ENCODE assay signal across 8 cellular contexts in genomic region chr11:65078151-65078550, GRCh38. TPM values are rescaled to one million over a fixed set of nuclear protein-coding genes. Genes with fewer than 3 reads are reported as not detected.
A peak's percentile ranks its signal among the peaks of the same experiment; 100 is the strongest.
DNase-seq lines count a peak whose midpoint lies in the region; ATAC-seq and TF ChIP-seq lines count a peak whose summit lies in the region.

No MANE protein-coding gene starts in this region.

- H3K27me3 ChIP-seq in HL-60 (ENCODE audit: insufficient read depth, poor library complexity, severe bottlenecking), result no peaks in the 10 kb centered on the region

- no peak overlapping the region for H3K4me3 Mint-ChIP-seq in T-cell

- H3K4me3 ChIP-seq in HL-60 (replicated peaks; ENCODE audit: insufficient read depth, low read length) (no peak overlapping the region), astrocyte of the cerebellum (ENCODE audit: low read depth, low read length) (no peak overlapping the region)

- POLR2A ChIA-PET in T-cell (lab: Charles Lee), result no interaction called here

- peaks cover 6 to 16% (median 14%) of the 10 kb centered on the region in 3 donors for H3K4me1 Mint-ChIP-seq in T-cell

- in situ Hi-C loops in astrocyte of the cerebellum (cut with HindIII; ENCODE audit: low sequenced_read_pairs), result no loop called here

- H3K9me3 Mint-ChIP-seq in T-cell, result no peaks in the 10 kb centered on the region

- CTCF ChIA-PET in T-cell (lab: Charles Lee), result no interaction called here

- no peak overlapping the region for H3K27ac ChIP-seq in HL-60 (replicated peaks)

- ATAC-seq in T-cell (replicated peaks in 1 of 4) (peak; percentile 91 to 99 (median 98)), left lobe of liver (peak; percentile 97), HG03159 (IDR thresholded peaks at IDR 0.05; ENCODE audit: unreplicated experiment) (no peak)

- H3K27ac Mint-ChIP-seq in T-cell, result peak overlapping the region; percentile 71 to 81

- TF ChIP-seq CTCF in HL-60 (IDR thresholded peaks at IDR 0.05; ENCODE audit: insufficient read depth, low read length), result peak; percentile 82
- peak; percentile 65 for TF ChIP-seq CTCF in astrocyte of the cerebellum (IDR thresholded peaks at IDR 0.05; ENCODE audit: low read depth, low read length, missing control alignments)

- DNase-seq in DMS153 (lab: John Stamatoyannopoulos, UW) (peak; percentile 13), HL-60 (ENCODE audit: low read depth in 1 of 2, low spot score in 1 of 2) (peak; percentile 46 to 59), T-cell (peak; percentile 35 to 78 (median 66)), astrocyte of the cerebellum (ENCODE audit: low read depth) (no peak), left lobe of liver (ENCODE audit: low spot score) (peak; percentile 67), posterior vena cava (ENCODE audit: low spot score) (no peak)
- DNase-seq in stimulated activated CD8-positive, alpha-beta memory T cell treated with anti-CD3 and anti-CD28 coated beads, Interleukin-4, amount 100 ng/mL, for 1 hour (ENCODE audit: low read depth in 2 of 2, low spot score in 1 of 2), result peak; percentile 44 to 46

- intact Hi-C loops in posterior vena cava (cut with DNase I), result no loop called here

- H3K36me3 Mint-ChIP-seq in T-cell, result no peaks in the 10 kb centered on the region

- no peaks in the 10 kb centered on the region for H3K27me3 Mint-ChIP-seq in T-cell

RNA-seq across cellular contexts. Expression of gene CDCA5, which starts 5.7 kb away (rescaled TPM):
- total RNA-seq in T-cell (1 to 10 TPM; 1.2 to 4.2 (median 1.7) TPM), left lobe of liver (0.75 TPM), posterior vena cava (1 to 10 TPM in 1 of 2 donors, under 1 TPM in 1; 0.67 to 1.6 TPM)

RNA-seq across cellular contexts. Expression of gene ZFPL1, which starts 5.9 kb away (rescaled TPM):
- total RNA-seq in T-cell, result 10 to 100 TPM; 36.5 to 51.8 (median 43.7) TPM
- 18.4 TPM for total RNA-seq in left lobe of liver
- 10 to 100 TPM; 26.9 to 27.6 TPM for total RNA-seq in posterior vena cava

RNA-seq across cellular contexts. Expression of gene VPS51, which starts 17.9 kb away (rescaled TPM):
- total RNA-seq in T-cell (100 to 1,000 TPM; 210 to 303 (median 263) TPM), left lobe of liver (55.1 TPM), posterior vena cava (100 to 1,000 TPM; 103 to 107 TPM)

RNA-seq across cellular contexts. Expression of gene NAALADL1, which starts 19.8 kb away (rescaled TPM):
- total RNA-seq in T-cell (10 to 100 TPM; 10.2 to 30.1 (median 26.1) TPM), left lobe of liver (0.78 TPM), posterior vena cava (10 to 100 TPM; 15.4 to 18.6 TPM)

RNA-seq across cellular contexts. Expression of gene TM7SF2, which starts 33.5 kb away (rescaled TPM):
- 10 to 100 TPM; 23.7 to 34.2 (median 28.6) TPM for total RNA-seq in T-cell
- total RNA-seq in left lobe of liver, result 97.6 TPM
- total RNA-seq in posterior vena cava, result 1 to 10 TPM; 3.1 to 4.0 TPM

Comparison
In these comparisons a context has a peak if more than half of its experiments do, and no peak if none do; other contexts are left out.
1. DNase-seq: peak in DMS153 (single experiment), HL-60 (2 of 2), T-cell (34 of 34), left lobe of liver (single experiment) and stimulated activated CD8-positive, alpha-beta memory T cell treated with anti-CD3 and anti-CD28 coated beads, Interleukin-4, amount 100 ng/mL, for 1 hour (2 of 2); none in astrocyte of the cerebellum (single experiment) and posterior vena cava (single experiment).